Comparison of ENCODE assay signal across 22 cellular contexts in genomic region chr4:43325220-43325967, GRCh38.
DNase-seq lines count a peak whose midpoint lies in the region; ATAC-seq, FAIRE-seq and TF ChIP-seq lines count a peak whose summit lies in the region.
"Had no signal": no experiment of that assay in that cellular context is flagged by ENCODE, and none has a peak within 500 bp of the region (broad histone marks: within the 10 kb centered on the region; RNA-seq: fewer than 3 reads in every experiment).

No MANE protein-coding gene starts in this region.

- H3K4me1 ChIP-seq in CD8-positive, alpha-beta memory T cell (ENCODE audit: insufficient read depth, low read length) = no peaks in the 10 kb centered on the region
- H3K4me1 ChIP-seq: gastrocnemius medialis, left lung, right lobe of liver, uterus had no signal

- peaks cover 0 to 1% of the 10 kb centered on the region in 2 donors for H3K27me3 Mint-ChIP-seq in CD8-positive, alpha-beta memory T cell
- H3K27me3 Mint-ChIP-seq: activated naive CD4-positive, alpha-beta T cell treated with anti-CD3 and anti-CD28 coated beads, Interleukin-2, amount 10 ng/mL, durations not matched to agents 7 days and 5 days; CD4-positive, alpha-beta memory T cell had no signal

- H3K9me3 ChIP-seq in CD8-positive, alpha-beta memory T cell (ENCODE audit: low read length) = no peaks in the 10 kb centered on the region
- H3K9me3 ChIP-seq: gastrocnemius medialis, left lung, right lobe of liver, uterus had no signal

- no peaks in the 10 kb centered on the region for H3K4me1 Mint-ChIP-seq in CD8-positive, alpha-beta memory T cell
- H3K4me1 Mint-ChIP-seq: activated naive CD4-positive, alpha-beta T cell treated with anti-CD3 and anti-CD28 coated beads, Interleukin-2, amount 10 ng/mL, durations not matched to agents 7 days and 5 days; CD4-positive, alpha-beta memory T cell had no signal

- no peaks in the 10 kb centered on the region for H3K27me3 ChIP-seq in CD8-positive, alpha-beta memory T cell (ENCODE audit: insufficient read depth, low read length, poor library complexity, severe bottlenecking)
- H3K27me3 ChIP-seq: gastrocnemius medialis, left lung, right lobe of liver, uterus had no signal

- ATAC-seq in HG03196 (IDR thresholded peaks at IDR 0.05; ENCODE audit: unreplicated experiment) = no peak
- no peak for ATAC-seq in Right ventricle myocardium superior (ENCODE audit: poor library complexity)
- ATAC-seq: gastrocnemius medialis, left lung, right lobe of liver had no signal

- no peak overlapping the region for H3K4me3 ChIP-seq in CD8-positive, alpha-beta memory T cell (ENCODE audit: low read length)
- H3K4me3 ChIP-seq: gastrocnemius medialis, left lung, right lobe of liver, SK-N-MC, uterus had no signal

- peaks cover 1 to 16% (median 12%) of the 10 kb centered on the region in 5 donors for H3K9me3 Mint-ChIP-seq in CD8-positive, alpha-beta memory T cell
- H3K9me3 Mint-ChIP-seq: activated naive CD4-positive, alpha-beta T cell treated with anti-CD3 and anti-CD28 coated beads, Interleukin-2, amount 10 ng/mL, durations not matched to agents 7 days and 5 days had no signal

- CTCF ChIA-PET in CD8-positive, alpha-beta memory T cell (lab: Charles Lee) = no interaction called here

- no peaks in the 10 kb centered on the region for H3K36me3 Mint-ChIP-seq in CD8-positive, alpha-beta memory T cell
- H3K36me3 Mint-ChIP-seq: activated naive CD4-positive, alpha-beta T cell treated with anti-CD3 and anti-CD28 coated beads, Interleukin-2, amount 10 ng/mL, durations not matched to agents 7 days and 5 days; CD4-positive, alpha-beta memory T cell had no signal

- intact Hi-C loops in Right ventricle myocardium superior (cut with DNase I) = no loop called here

- H3K27ac ChIP-seq in CD8-positive, alpha-beta memory T cell (ENCODE audit: low read depth, low read length) = no peak overlapping the region
- H3K27ac ChIP-seq: gastrocnemius medialis, left lung, right lobe of liver, SK-N-MC, uterus had no signal

- POLR2A ChIA-PET in CD8-positive, alpha-beta memory T cell (lab: Charles Lee) = no interaction called here

- no peak for TF ChIP-seq CTCF in GM10266 (IDR thresholded peaks at IDR 0.05; ENCODE audit: control insufficient read depth, insufficient read depth, low read depth, missing control alignments)

- no peak overlapping the region for H3K4me3 Mint-ChIP-seq in CD8-positive, alpha-beta memory T cell
- H3K4me3 Mint-ChIP-seq: activated naive CD4-positive, alpha-beta T cell treated with anti-CD3 and anti-CD28 coated beads, Interleukin-2, amount 10 ng/mL, durations not matched to agents 7 days and 5 days; CD4-positive, alpha-beta memory T cell had no signal

- no peak for FAIRE-seq in urothelium cell line (lab: Jason Lieb, UNC)
- FAIRE-seq: colon, endometrium had no signal

- H3K36me3 ChIP-seq in CD8-positive, alpha-beta memory T cell (ENCODE audit: insufficient read depth, low read length) = no peaks in the 10 kb centered on the region
- H3K36me3 ChIP-seq: gastrocnemius medialis, left lung, right lobe of liver, uterus had no signal

- no peak overlapping the region for H3K27ac Mint-ChIP-seq in CD8-positive, alpha-beta memory T cell
- H3K27ac Mint-ChIP-seq: activated naive CD4-positive, alpha-beta T cell treated with anti-CD3 and anti-CD28 coated beads, Interleukin-2, amount 10 ng/mL, durations not matched to agents 7 days and 5 days; CD4-positive, alpha-beta memory T cell had no signal

- DNase-seq in GM10266 (ENCODE audit: extremely low spot score) (peak; percentile 3), Kasumi-1 (lab: John Stamatoyannopoulos, UW) (peak; percentile 49 to 64), SKM-1 (lab: John Stamatoyannopoulos, UW; ENCODE audit: unreplicated experiment) (peak; percentile 9), iris pigment epithelial cell (ENCODE audit: low read depth) (peak; percentile 28), Right ventricle myocardium superior (no peak), urothelium cell line (ENCODE audit: low spot score) (no peak)
- no peak for DNase-seq in CD8-positive, alpha-beta memory T cell
- DNase-seq: ACHN; activated CD4-positive, alpha-beta T cell treated with anti-CD3 and anti-CD28 coated beads, Interleukin-2, amount 50 U/mL, for 1 hour; activated naive CD4-positive, alpha-beta T cell treated with anti-CD3 and anti-CD28 coated beads, Interleukin-2, amount 10 ng/mL, durations not matched to agents 7 days and 5 days; CD4-positive, alpha-beta memory T cell; gastrocnemius medialis; H7; left lung; NCI-H2029; NCI-H510A treated with DMSO at 0.1 percent for 48 hours; right lobe of liver; uterus had no signal

Comparison
In these comparisons a context has a peak if more than half of its experiments do, and no peak if none do; other contexts are left out.
1. DNase-seq: peak in GM10266 (single experiment), Kasumi-1 (2 of 2), SKM-1 (single experiment) and iris pigment epithelial cell (single experiment); none in Right ventricle myocardium superior (single experiment), CD8-positive, alpha-beta memory T cell (0 of 5) and urothelium cell line (single experiment).